21 cellular contexts compared by ENCODE assay signal in genomic region chr12:126588586-126589249, GRCh38.
DNase-seq lines count a peak whose midpoint lies in the region; ATAC-seq and TF ChIP-seq lines count a peak whose summit lies in the region.
"Had no signal": no experiment of that assay in that cellular context is flagged by ENCODE, and none has a peak within 500 bp of the region (broad histone marks: within the 10 kb centered on the region; RNA-seq: fewer than 3 reads in every experiment).

No MANE protein-coding gene starts in this region.

- H3K4me3 ChIP-seq in choroid plexus epithelial cell (ENCODE audit: low read depth, low read length) = no peak overlapping the region
- H3K4me3 ChIP-seq: ascending aorta, esophagus muscularis mucosa, left ventricle myocardium inferior had no signal

- CTCF ChIA-PET in activated CD8-positive, alpha-beta memory T cell treated with anti-CD3 and anti-CD28 coated beads, Interleukin-2, amount 10 ng/mL, durations not matched to agents 7 days and 5 days (lab: Charles Lee) = no interaction called here

- peaks cover 6% of the 10 kb centered on the region for H3K9me3 Mint-ChIP-seq in activated CD8-positive, alpha-beta memory T cell treated with anti-CD3 and anti-CD28 coated beads, Interleukin-2, amount 10 ng/mL, durations not matched to agents 7 days and 5 days (ENCODE audit: low read depth)

- H3K4me3 Mint-ChIP-seq in activated CD8-positive, alpha-beta memory T cell treated with anti-CD3 and anti-CD28 coated beads, Interleukin-2, amount 10 ng/mL, durations not matched to agents 7 days and 5 days = no peak overlapping the region
- H3K4me3 Mint-ChIP-seq: naive thymus-derived CD8-positive, alpha-beta T cell; stimulated activated naive CD8-positive, alpha-beta T cell treated with anti-CD3 and anti-CD28 coated beads, Interleukin-15, Interleukin-2, amounts not matched to agents 100 ng/mL and 50 ng/mL, for 24 hours had no signal

- no peaks in the 10 kb centered on the region for H3K27me3 Mint-ChIP-seq in activated CD8-positive, alpha-beta memory T cell treated with anti-CD3 and anti-CD28 coated beads, Interleukin-2, amount 10 ng/mL, durations not matched to agents 7 days and 5 days
- H3K27me3 Mint-ChIP-seq: stimulated activated naive CD8-positive, alpha-beta T cell treated with anti-CD3 and anti-CD28 coated beads, Interleukin-15, Interleukin-2, amounts not matched to agents 100 ng/mL and 50 ng/mL, for 24 hours had no signal

- H3K36me3 Mint-ChIP-seq in activated CD8-positive, alpha-beta memory T cell treated with anti-CD3 and anti-CD28 coated beads, Interleukin-2, amount 10 ng/mL, durations not matched to agents 7 days and 5 days = peaks cover 2% of the 10 kb centered on the region
- H3K36me3 Mint-ChIP-seq: naive thymus-derived CD8-positive, alpha-beta T cell had no signal

- DNase-seq in activated CD8-positive, alpha-beta memory T cell treated with anti-CD3 and anti-CD28 coated beads, Interleukin-2, amount 10 ng/mL, durations not matched to agents 7 days and 5 days = no peak
- no peak for DNase-seq in activated CD8-positive, alpha-beta memory T cell treated with anti-CD3 and anti-CD28 coated beads for 24 hours
- DNase-seq in RPMI7951 (ENCODE audit: low read depth) (peak; percentile 2), choroid plexus epithelial cell (ENCODE audit: low read depth) (peak; percentile 0), NCI-H1694 (lab: John Stamatoyannopoulos, UW) (no peak), HUDEP-2 (lab: John Stamatoyannopoulos, UW; ENCODE audit: unreplicated experiment in 76 of 76) (no peak)
- peak in 2 of 3 donors; percentile 19 to 20 for DNase-seq in stimulated activated CD4-positive, alpha-beta T cell treated with anti-CD3 and anti-CD28 coated beads, TNF-alpha, amount 100 ng/mL, for 48 hours (ENCODE audit: low read depth in 3 of 3)
- DNase-seq: activated CD8-positive, alpha-beta memory T cell treated with anti-CD3 and anti-CD28 coated beads, Interleukin-2, amount 50 U/mL, for 4 hours; Calu3; dermis blood vessel endothelial cell; GOT3; left ventricle myocardium inferior; naive thymus-derived CD8-positive, alpha-beta T cell; NCI-H146; NCI-H446 treated with DMSO at 0.1 percent for 48 hours; OCI-M1; retina had no signal

- H3K27ac Mint-ChIP-seq in activated CD8-positive, alpha-beta memory T cell treated with anti-CD3 and anti-CD28 coated beads, Interleukin-2, amount 10 ng/mL, durations not matched to agents 7 days and 5 days = peak overlapping the region; percentile 10
- H3K27ac Mint-ChIP-seq: stimulated activated naive CD8-positive, alpha-beta T cell treated with anti-CD3 and anti-CD28 coated beads, Interleukin-15, Interleukin-2, amounts not matched to agents 100 ng/mL and 50 ng/mL, for 24 hours had no signal

- H3K4me1 Mint-ChIP-seq in activated CD8-positive, alpha-beta memory T cell treated with anti-CD3 and anti-CD28 coated beads, Interleukin-2, amount 10 ng/mL, durations not matched to agents 7 days and 5 days = peaks cover 20% of the 10 kb centered on the region

- peak; percentile 53 for ATAC-seq in activated CD8-positive, alpha-beta memory T cell treated with anti-CD3 and anti-CD28 coated beads, Interleukin-2, amount 10 ng/mL, durations not matched to agents 7 days and 5 days
- no peak for ATAC-seq in HG02970 (IDR thresholded peaks at IDR 0.05; ENCODE audit: low FRiP score, unreplicated experiment)
- ATAC-seq: naive thymus-derived CD8-positive, alpha-beta T cell had no signal

- TF ChIP-seq CTCF in choroid plexus epithelial cell (conservative IDR thresholded peaks at IDR 0.05; ENCODE audit: low read depth, low read length) = no peak

Comparison
In these comparisons a context has a peak if more than half of its experiments do, and no peak if none do; other contexts are left out.
1. DNase-seq: peak in RPMI7951 (single experiment), choroid plexus epithelial cell (single experiment) and stimulated activated CD4-positive, alpha-beta T cell treated with anti-CD3 and anti-CD28 coated beads, TNF-alpha, amount 100 ng/mL, for 48 hours (2 of 3); none in activated CD8-positive, alpha-beta memory T cell treated with anti-CD3 and anti-CD28 coated beads, Interleukin-2, amount 10 ng/mL, durations not matched to agents 7 days and 5 days (single experiment), activated CD8-positive, alpha-beta memory T cell treated with anti-CD3 and anti-CD28 coated beads for 24 hours (single experiment), NCI-H1694 (single experiment) and HUDEP-2 (0 of 76).